ENCODE assay signal across 9 cellular contexts in the genomic region with DNA sequence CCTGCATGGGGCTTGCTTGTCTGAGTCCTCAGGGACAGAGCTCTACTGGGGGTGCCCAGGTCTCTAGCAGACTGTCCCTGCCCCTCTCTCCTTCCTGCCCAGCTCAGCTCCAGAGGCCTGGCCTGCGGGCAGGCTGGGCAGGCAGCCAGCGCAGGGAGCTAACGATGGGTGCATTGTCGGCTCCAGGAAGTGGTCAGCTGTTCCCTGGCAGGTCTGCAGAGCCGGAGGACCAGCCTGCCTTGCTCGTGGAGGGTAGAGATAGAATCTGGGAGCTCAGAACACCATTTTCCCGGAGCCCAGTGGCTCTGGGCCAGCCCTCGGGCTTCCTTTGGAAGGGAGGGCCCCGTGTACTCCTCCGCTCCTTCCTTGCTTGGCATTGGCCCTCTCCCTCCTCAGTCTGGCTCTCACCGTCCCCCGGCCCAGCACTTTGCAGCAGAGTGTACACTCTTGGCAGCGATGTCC.
DNase-seq lines count a peak whose midpoint lies in the region; ATAC-seq and TF ChIP-seq lines count a peak whose summit lies in the region.
"Had no signal": no experiment of that assay in that cellular context is flagged by ENCODE, and none has a peak within 500 bp of the region (broad histone marks: within the 10 kb centered on the region; RNA-seq: fewer than 3 reads in every experiment).

No MANE protein-coding gene starts in this region.

- CTCF ChIA-PET in WTC11 (lab: Charles Lee), result interaction anchor here (1.6 to 2.4 kb wide), 2 partner anchors 23 to 261 kb away, joined by 5 to 10 read pairs; no protein-coding TSS in a partner anchor

- ATAC-seq in WTC11 (no peak), GM18498 (IDR thresholded peaks at IDR 0.05; ENCODE audit: unreplicated experiment) (no peak)

- H3K9me3 Mint-ChIP-seq in WTC11, result peaks cover 4% of the 10 kb centered on the region
- H3K9me3 Mint-ChIP-seq: stimulated activated naive CD8-positive, alpha-beta T cell treated with anti-CD3 and anti-CD28 coated beads, Interleukin-15, Interleukin-2, amounts not matched to agents 100 ng/mL and 50 ng/mL, for 24 hours had no signal

- no peak overlapping the region for H3K4me3 ChIP-seq in SJSA1
- H3K4me3 ChIP-seq in fibroblast of the aortic adventitia (ENCODE audit: low read depth, low read length), result no peak overlapping the region

- POLR2A ChIA-PET in WTC11 (lab: Charles Lee), result interaction anchor here (1.4 kb wide), 1 partner anchor 20 kb away, joined by 3 read pairs; no protein-coding TSS in a partner anchor

- H3K27ac ChIP-seq in SJSA1, result peak overlapping the region; percentile 26

- H3K27me3 ChIP-seq in SJSA1 (replicated peaks), result no peaks in the 10 kb centered on the region

- no peaks in the 10 kb centered on the region for H3K9me3 ChIP-seq in SJSA1 (replicated peaks)

- no peak overlapping the region for H3K4me3 Mint-ChIP-seq in WTC11
- H3K4me3 Mint-ChIP-seq: stimulated activated naive CD8-positive, alpha-beta T cell treated with anti-CD3 and anti-CD28 coated beads, Interleukin-15, Interleukin-2, amounts not matched to agents 100 ng/mL and 50 ng/mL, for 24 hours had no signal

- TF ChIP-seq CTCF in fibroblast of the aortic adventitia (IDR thresholded peaks at IDR 0.05; ENCODE audit: insufficient read depth, low read length) (no peak), WTC11 (IDR thresholded peaks at IDR 0.05) (no peak)

- no peaks in the 10 kb centered on the region for H3K4me1 Mint-ChIP-seq in WTC11

- peaks cover 37% of the 10 kb centered on the region for H3K4me1 ChIP-seq in SJSA1 (replicated peaks)

- DNase-seq in DMS 273 (lab: John Stamatoyannopoulos, UW; ENCODE audit: unreplicated experiment) (peak; percentile 61), SJSA1 (ENCODE audit: low read depth in 1 of 2, low spot score in 2 of 2) (peak; percentile 83 to 87), fibroblast of the aortic adventitia (ENCODE audit: low read depth) (peak; percentile 91), pons (ENCODE audit: low spot score) (peak; percentile 77), WTC11 (ENCODE audit: low spot score) (no peak), SIG-M5 (lab: John Stamatoyannopoulos, UW) (no peak)
- no peak for DNase-seq in effector CD8-positive, alpha-beta T cell (lab: John Stamatoyannopoulos, UW)

- no peaks in the 10 kb centered on the region for H3K36me3 ChIP-seq in SJSA1

- no peaks in the 10 kb centered on the region for H3K36me3 Mint-ChIP-seq in WTC11

- no peaks in the 10 kb centered on the region for H3K27me3 Mint-ChIP-seq in WTC11 (ENCODE audit: low read depth)
- H3K27me3 Mint-ChIP-seq: stimulated activated naive CD8-positive, alpha-beta T cell treated with anti-CD3 and anti-CD28 coated beads, Interleukin-15, Interleukin-2, amounts not matched to agents 100 ng/mL and 50 ng/mL, for 24 hours had no signal

- H3K27ac Mint-ChIP-seq in WTC11, result no peak overlapping the region; the same call in 1 of the 2 replicates

TF ChIP-seq in WTC11, 78 proteins besides CTCF, POLR2A, EP300 and RAD21:
- no peak for TF ChIP-seq ZNF512 (CRISPR knock-in tag; IDR thresholded peaks at IDR 0.05; ENCODE audit: borderline replicate concordance)
- TF ChIP-seq ZNF121 (CRISPR knock-in tag; IDR thresholded peaks at IDR 0.05), result no peak
- TF ChIP-seq PRDM15 (CRISPR knock-in tag; IDR thresholded peaks at IDR 0.05), result no peak
- TF ChIP-seq GRHL2 (CRISPR knock-in tag; IDR thresholded peaks at IDR 0.05; ENCODE audit: insufficient replicate concordance, severe bottlenecking), result no peak
- no peak for TF ChIP-seq SMAD4 (CRISPR knock-in tag; IDR thresholded peaks at IDR 0.05)
- no peak for TF ChIP-seq NFYB (CRISPR knock-in tag; conservative IDR thresholded peaks at IDR 0.05; ENCODE audit: low read depth)
- no peak for TF ChIP-seq ZNF232 (CRISPR knock-in tag; IDR thresholded peaks at IDR 0.05)
- TF ChIP-seq NR1H2 (CRISPR knock-in tag; IDR thresholded peaks at IDR 0.05), result no peak
- no peak for TF ChIP-seq JUN (CRISPR knock-in tag; IDR thresholded peaks at IDR 0.05)
- no peak for TF ChIP-seq NFATC4 (CRISPR knock-in tag; IDR thresholded peaks at IDR 0.05)
- no peak for TF ChIP-seq CREM (CRISPR knock-in tag; IDR thresholded peaks at IDR 0.05)
- TF ChIP-seq RELA (CRISPR knock-in tag; IDR thresholded peaks at IDR 0.05; ENCODE audit: borderline replicate concordance), result no peak
- no peak for TF ChIP-seq GABPB1 (CRISPR knock-in tag; IDR thresholded peaks at IDR 0.05)
- TF ChIP-seq ZBTB21 (CRISPR knock-in tag; IDR thresholded peaks at IDR 0.05; ENCODE audit: borderline replicate concordance), result no peak

Comparison
In these comparisons a context has a peak if more than half of its experiments do, and no peak if none do; other contexts are left out.
1. DNase-seq: peak in DMS 273 (single experiment), SJSA1 (2 of 2), fibroblast of the aortic adventitia (single experiment) and pons (single experiment); none in WTC11 (single experiment), effector CD8-positive, alpha-beta T cell (single experiment) and SIG-M5 (single experiment).